ENCODE assay signal across 11 cellular contexts in the genomic region with DNA sequence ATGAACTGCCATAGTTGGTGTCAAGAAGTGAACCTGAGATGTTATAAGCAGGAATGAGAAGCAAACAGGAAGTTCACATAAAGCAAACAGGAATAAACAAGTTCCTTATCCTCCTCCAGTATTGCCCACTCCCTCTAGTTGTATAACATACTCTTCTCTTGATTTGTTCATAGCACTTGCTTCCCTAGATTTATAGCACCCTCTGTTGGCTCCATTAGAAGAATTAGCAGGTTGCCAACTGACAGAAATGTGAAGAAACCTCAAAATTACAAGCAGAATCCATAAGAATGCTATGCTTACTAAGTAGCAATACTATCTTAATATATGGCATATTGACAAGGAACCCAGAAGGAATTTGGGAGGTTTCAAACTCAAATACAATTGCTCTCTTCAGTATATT.
DNase-seq lines count a peak whose midpoint lies in the region; ATAC-seq and TF ChIP-seq lines count a peak whose summit lies in the region.
"Had no signal": no experiment of that assay in that cellular context is flagged by ENCODE, and none has a peak within 500 bp of the region (broad histone marks: within the 10 kb centered on the region; RNA-seq: fewer than 3 reads in every experiment).

No MANE protein-coding gene starts in this region.

- no peak overlapping the region for H3K27ac ChIP-seq in 22Rv1

- DNase-seq in ELR (ENCODE audit: low read depth) = peak; percentile 60
- DNase-seq in OCI-M1 (lab: John Stamatoyannopoulos, UW) = peak; percentile 67
- peak; percentile 67 for DNase-seq in fibroblast of gingiva (ENCODE audit: low read depth)
- no peak for DNase-seq in stimulated activated CD4-positive, alpha-beta T cell treated with anti-CD3 and anti-CD28 coated beads, Interleukin-12 subunit alpha, Interleukin-12 subunit beta, amount 100 ng/mL, for 4 hours
- no peak for DNase-seq in ureter (ENCODE audit: low spot score)
- DNase-seq in NCI-H345 treated with DMSO at 0.1 percent for 48 hours (lab: John Stamatoyannopoulos, UW; ENCODE audit: unreplicated experiment) = no peak
- DNase-seq: DMS153, nucleus accumbens had no signal

- ATAC-seq in GM21825 (IDR thresholded peaks at IDR 0.05; ENCODE audit: unreplicated experiment) = no peak
- ATAC-seq: activated naive CD4-positive, alpha-beta T cell treated with anti-CD3 and anti-CD28 coated beads, Interleukin-2, amount 50 U/mL, for 72 hours had no signal

- peak; percentile 35 for TF ChIP-seq CTCF in 22Rv1 (IDR thresholded peaks at IDR 0.05)

Comparison
In these comparisons a context has a peak if more than half of its experiments do, and no peak if none do; other contexts are left out.
1. DNase-seq: peak in ELR (single experiment), OCI-M1 (single experiment) and fibroblast of gingiva (single experiment); none in stimulated activated CD4-positive, alpha-beta T cell treated with anti-CD3 and anti-CD28 coated beads, Interleukin-12 subunit alpha, Interleukin-12 subunit beta, amount 100 ng/mL, for 4 hours (single experiment), ureter (single experiment) and NCI-H345 treated with DMSO at 0.1 percent for 48 hours (single experiment).